Comparison of ENCODE assay signal across 17 cellular contexts in genomic region chr21:33345751-33346238, GRCh38.
"Had no signal": no experiment of that assay in that cellular context is flagged by ENCODE, and none has a peak within 500 bp of the region (broad histone marks: within the 10 kb centered on the region; RNA-seq: fewer than 3 reads in every experiment).

No MANE protein-coding gene starts in this region.

- DNase-seq: activated CD4-positive, alpha-beta memory T cell treated with anti-CD3 and anti-CD28 coated beads, Interleukin-2, amount 10 ng/mL, durations not matched to agents 7 days and 5 days; activated effector memory CD4-positive, alpha-beta T cell treated with Interleukin-2 at 50 U/mL for 16 hours; activated T-cell treated with anti-CD3 and anti-CD28 coated beads, Interleukin-2, amount 50 U/mL, for 1 hour; dermis blood vessel endothelial cell; effector memory CD4-positive, alpha-beta T cell; esophagus squamous epithelium; mesenchymal stem cell; mucosa of descending colon; natural killer cell; ovary; psoas muscle; right cardiac atrium; stimulated activated CD4-positive, alpha-beta T cell treated with anti-CD3 and anti-CD28 coated beads, Interleukin-4, amount 100 ng/mL, for 1 hour; T-helper 2 cell; tibial artery had no signal

- ATAC-seq: activated naive CD4-positive, alpha-beta T cell treated with anti-CD3 and anti-CD28 coated beads, Interleukin-2, amount 50 U/mL, for 72 hours; mucosa of descending colon; natural killer cell; psoas muscle; right cardiac atrium had no signal

- H3K27ac Mint-ChIP-seq: activated CD4-positive, alpha-beta memory T cell treated with anti-CD3 and anti-CD28 coated beads, Interleukin-2, amount 10 ng/mL, durations not matched to agents 7 days and 5 days; natural killer cell had no signal

- H3K4me1 Mint-ChIP-seq: activated CD4-positive, alpha-beta memory T cell treated with anti-CD3 and anti-CD28 coated beads, Interleukin-2, amount 10 ng/mL, durations not matched to agents 7 days and 5 days had no signal

- H3K4me1 ChIP-seq: esophagus squamous epithelium, psoas muscle, tibial artery had no signal

- H3K27me3 ChIP-seq: esophagus squamous epithelium, ovary, tibial artery had no signal

- H3K9me3 Mint-ChIP-seq: activated CD4-positive, alpha-beta memory T cell treated with anti-CD3 and anti-CD28 coated beads, Interleukin-2, amount 10 ng/mL, durations not matched to agents 7 days and 5 days; activated naive CD4-positive, alpha-beta T cell treated with anti-CD3 and anti-CD28 coated beads, Interleukin-2, amount 50 U/mL, for 72 hours; natural killer cell had no signal

- H3K36me3 ChIP-seq: ovary had no signal

- H3K4me3 ChIP-seq: esophagus squamous epithelium, mucosa of descending colon, ovary, psoas muscle, tibial artery had no signal

- H3K4me3 Mint-ChIP-seq: activated CD4-positive, alpha-beta memory T cell treated with anti-CD3 and anti-CD28 coated beads, Interleukin-2, amount 10 ng/mL, durations not matched to agents 7 days and 5 days; natural killer cell had no signal

- H3K27ac ChIP-seq: esophagus squamous epithelium, ovary, psoas muscle, tibial artery, VCaP had no signal

- H3K9me3 ChIP-seq: esophagus squamous epithelium, mucosa of descending colon, ovary, psoas muscle, tibial artery had no signal

- H3K27me3 Mint-ChIP-seq: activated CD4-positive, alpha-beta memory T cell treated with anti-CD3 and anti-CD28 coated beads, Interleukin-2, amount 10 ng/mL, durations not matched to agents 7 days and 5 days had no signal
